15 cellular contexts compared by ENCODE assay signal in genomic region chr1:42680045-42680444, GRCh38. TPM values are rescaled to one million over a fixed set of nuclear protein-coding genes. Genes with fewer than 3 reads are reported as not detected.
A peak's percentile ranks its signal among the peaks of the same experiment; 100 is the strongest.
DNase-seq lines count a peak whose midpoint lies in the region; ATAC-seq, FAIRE-seq and TF ChIP-seq lines count a peak whose summit lies in the region.
"Had no signal": no experiment of that assay in that cellular context is flagged by ENCODE, and none has a peak within 500 bp of the region (broad histone marks: within the 10 kb centered on the region; RNA-seq: fewer than 3 reads in every experiment).

No MANE protein-coding gene starts in this region.

- H3K4me1 Mint-ChIP-seq in T-cell, result peaks cover 33 to 38% (median 37%) of the 10 kb centered on the region in 3 donors

- BruUV-seq in A673 (replicated peaks; lab: Mats Ljungman, UMichigan), result no TSS peak

- peak overlapping the region in 2 of 3 donors; percentile 97 to 98 for H3K4me3 Mint-ChIP-seq in T-cell

- no peaks in the 10 kb centered on the region for H3K27me3 Mint-ChIP-seq in T-cell

- no peak for ATAC-seq in DND-41 (ENCODE audit: insufficient read depth, low read depth)
- ATAC-seq in T-cell (replicated peaks in 1 of 4), result no peak
- no peak for ATAC-seq in HG03432 (IDR thresholded peaks at IDR 0.05; ENCODE audit: unreplicated experiment)
- ATAC-seq: left cardiac atrium, pancreas had no signal

- no peak overlapping the region for H3K9ac ChIP-seq in DND-41 (ENCODE audit: low read depth, low read length)
- H3K9ac ChIP-seq in keratinocyte (ENCODE audit: control insufficient read depth, extremely low read depth, insufficient read depth, low read length), result no peak overlapping the region

- no peak for TF ChIP-seq CTCF in A673 (conservative IDR thresholded peaks at IDR 0.05; ENCODE audit: low read depth, low read length)
- TF ChIP-seq CTCF in DND-41 (IDR thresholded peaks at IDR 0.05; ENCODE audit: borderline replicate concordance, extremely low read depth, low read length, poor library complexity, severe bottlenecking), result no peak
- no peak for TF ChIP-seq CTCF in keratinocyte (optimal IDR thresholded peaks at IDR 0.05 in 1 of 3, IDR thresholded peaks at IDR 0.05 in 1 of 3, conservative IDR thresholded peaks at IDR 0.05 in 1 of 3; ENCODE audit: extremely low read depth in 1 of 3, insufficient read depth in 2 of 3, low read length in 3 of 3)
- TF ChIP-seq CTCF in sigmoid colon (IDR thresholded peaks at IDR 0.05), result no peak

- H3K27ac Mint-ChIP-seq in T-cell, result peak overlapping the region; percentile 5 to 96

- H3K4me2 ChIP-seq in DND-41 (ENCODE audit: insufficient read depth, low read length) (peak overlapping the region; percentile 79), keratinocyte (ENCODE audit: control insufficient read depth, extremely low read depth, insufficient read depth, low read depth, low read length) (peak overlapping the region; percentile 89)

- no peak for TF ChIP-seq POLR2A in sigmoid colon (IDR thresholded peaks at IDR 0.05)

- H4K20me1 ChIP-seq in DND-41 (ENCODE audit: insufficient read depth, low read length) (peaks cover 22% of the 10 kb centered on the region), keratinocyte (ENCODE audit: control insufficient read depth, extremely low read depth, insufficient read depth, low read length) (peaks cover 13% of the 10 kb centered on the region)

- DNase-seq in A673 (ENCODE audit: low spot score) (no peak), DND-41 (no peak), T-cell (no peak), keratinocyte (ENCODE audit: low read depth, low spot score) (no peak), NCI-H748 (lab: John Stamatoyannopoulos, UW; ENCODE audit: unreplicated experiment) (no peak), GOT3 (lab: John Stamatoyannopoulos, UW) (no peak), sigmoid colon (no peak)
- DNase-seq: left cardiac atrium; NCI-H1105 treated with DMSO at 0.1 percent for 48 hours; NK-92 treated with Interleukin-12 subunit alpha and Interleukin-12 subunit beta, amount 100 ng/mL, for 24 hours; pancreas had no signal

- no peak for FAIRE-seq in keratinocyte (lab: Jason Lieb, UNC)
- FAIRE-seq: GM19239, pancreas, TTC549 had no signal

- H3K9me3 ChIP-seq in A673 (ENCODE audit: low read depth, low read length, poor library complexity, severe bottlenecking), result no peaks in the 10 kb centered on the region
- H3K9me3 ChIP-seq in DND-41 (ENCODE audit: insufficient read depth, low read length, severe bottlenecking), result no peaks in the 10 kb centered on the region
- no peaks in the 10 kb centered on the region for H3K9me3 ChIP-seq in keratinocyte (ENCODE audit: control insufficient read depth, low read depth, low read length)
- no peaks in the 10 kb centered on the region for H3K9me3 ChIP-seq in sigmoid colon
- H3K9me3 ChIP-seq: pancreas, thoracic aorta had no signal

- H3K27ac ChIP-seq in A673 (ENCODE audit: low read depth, low read length, poor library complexity, severe bottlenecking), result peak overlapping the region; percentile 6
- H3K27ac ChIP-seq in DND-41 (ENCODE audit: low read length), result no peak overlapping the region
- no peak overlapping the region for H3K27ac ChIP-seq in keratinocyte (ENCODE audit: control insufficient read depth, insufficient read depth, low read length)
- no peak overlapping the region for H3K27ac ChIP-seq in sigmoid colon
- H3K27ac ChIP-seq: pancreas, thoracic aorta had no signal

- H3K79me2 ChIP-seq in DND-41 (ENCODE audit: insufficient read depth, low read length) (peaks cover 43% of the 10 kb centered on the region), keratinocyte (ENCODE audit: control insufficient read depth, insufficient read depth, low read length) (peaks cover 37% of the 10 kb centered on the region)

- H3K4me1 ChIP-seq in A673 (ENCODE audit: insufficient read depth, low read length, poor library complexity, severe bottlenecking) (peaks cover 8% of the 10 kb centered on the region), DND-41 (ENCODE audit: insufficient read depth, low read length) (peaks cover 30% of the 10 kb centered on the region), keratinocyte (ENCODE audit: control insufficient read depth, extremely low read depth, insufficient read depth, low read length) (peaks cover 30% of the 10 kb centered on the region), sigmoid colon (peaks cover 0 to 35% (median 32%) of the 10 kb centered on the region in 4 donors)

- H3K36me3 Mint-ChIP-seq in T-cell, result peaks cover 26% of the 10 kb centered on the region

- 86 to 89% methylated on average over 2 of the region's 2 CpGs for WGBS in sigmoid colon, 2 donors

- TF ChIP-seq EP300 in sigmoid colon (IDR thresholded peaks at IDR 0.05), result no peak

- dilution Hi-C loops in keratinocyte (cut with MboI; ENCODE audit: extremely low pct_ligation_motif_present, low sequenced_read_pairs), result no loop called here

- H3K27me3 ChIP-seq in A673 (replicated peaks; ENCODE audit: insufficient read depth, low read depth, low read length, poor library complexity), result no peaks in the 10 kb centered on the region
- no peaks in the 10 kb centered on the region for H3K27me3 ChIP-seq in DND-41 (ENCODE audit: insufficient read depth, low read length, poor library complexity)
- H3K27me3 ChIP-seq in keratinocyte (ENCODE audit: control insufficient read depth, extremely low read depth, insufficient read depth, low read length), result no peaks in the 10 kb centered on the region
- no peaks in the 10 kb centered on the region for H3K27me3 ChIP-seq in sigmoid colon
- H3K27me3 ChIP-seq: pancreas had no signal

- intact Hi-C loops in A673 (cut with micrococcal nuclease; ENCODE audit: unreplicated experiment) (no loop called here), sigmoid colon (cut with DNase I) (loop anchor here (5.0 kb wide), 1 partner anchor 218 kb away; the partner anchor contains the start of gene CCDC30)

- POLR2A ChIA-PET in A673 (lab: Charles Lee; ENCODE audit: low non-redundant PET), result no interaction called here
- POLR2A ChIA-PET in T-cell (lab: Charles Lee), result interaction anchor here in 1 of 2 donors (1.0 kb wide), 1 partner anchor 18 kb away, joined by 4 read pairs; no protein-coding TSS in a partner anchor

- CTCF ChIA-PET in A673 (lab: Charles Lee) (no interaction called here), T-cell (lab: Charles Lee) (interaction anchor here in 1 of 2 donors (1.1 kb wide), 1 partner anchor 22 kb away, joined by 4 read pairs; the partner anchor contains the start of gene PPIH)

- H3K4me3 ChIP-seq in A673 (ENCODE audit: low read depth, low read length, poor library complexity, severe bottlenecking) (no peak overlapping the region), DND-41 (ENCODE audit: low read depth in 1 of 2, low read length in 2 of 2) (peak overlapping the region in 1 of 2 experiments; percentile 74; a peak in 1 of 4 replicates), keratinocyte (ENCODE audit: control insufficient read depth in 2 of 3, extremely low read depth in 1 of 3, insufficient read depth in 2 of 3, low read depth in 1 of 3, low read length in 3 of 3) (no peak overlapping the region), sigmoid colon (no peak overlapping the region)

- H3K36me3 ChIP-seq in A673 (ENCODE audit: insufficient read depth, low read length, poor library complexity, severe bottlenecking), result peaks cover 32% of the 10 kb centered on the region
- peaks cover 35% of the 10 kb centered on the region for H3K36me3 ChIP-seq in DND-41 (ENCODE audit: insufficient read depth, low read length)
- peaks cover 2 to 21% of the 10 kb centered on the region in 2 experiments for H3K36me3 ChIP-seq in keratinocyte (ENCODE audit: control insufficient read depth in 2 of 2, extremely low read depth in 1 of 2, insufficient read depth in 2 of 2, low read length in 2 of 2)
- peaks cover 0 to 13% (median 0%) of the 10 kb centered on the region in 4 donors for H3K36me3 ChIP-seq in sigmoid colon
- H3K36me3 ChIP-seq: pancreas had no signal

- no peaks in the 10 kb centered on the region for H3K9me3 Mint-ChIP-seq in T-cell

- H3K9me1 ChIP-seq in keratinocyte (ENCODE audit: control insufficient read depth, extremely low read depth, insufficient read depth, low read length), result no peaks in the 10 kb centered on the region

- H2AFZ ChIP-seq in DND-41 (ENCODE audit: low read depth, low read length) (no peak overlapping the region), keratinocyte (ENCODE audit: control insufficient read depth, low read length) (no peak overlapping the region)

RNA-seq across cellular contexts. Expression of gene YBX1, which starts 2.2 kb away (rescaled TPM):
- 1,480 and 1,576 TPM in 2 replicates for total RNA-seq in A673 (2021)
- 100 to 1,000 TPM; 274 to 340 (median 307) TPM for total RNA-seq in T-cell
- polyA plus RNA-seq in keratinocyte, result 630 to 1,162 TPM (median 1,066 TPM) in 3 replicates
- polyA plus RNA-seq in keratinocyte (2011; ENCODE audit: low read depth), result 243 TPM
- polyA plus RNA-seq in keratinocyte (2011; cell fraction: cytosol; rRNA removed), result 1,344 and 1,449 TPM in 2 replicates
- polyA plus RNA-seq in keratinocyte (2011; cell fraction: nucleus; rRNA removed), result 186 and 230 TPM in 2 replicates
- 463 and 1,137 TPM in 2 replicates for polyA plus RNA-seq in keratinocyte (2012; ENCODE audit: low replicate concordance)
- polyA minus RNA-seq in keratinocyte, result 244 to 426 TPM (median 260 TPM) in 3 replicates
- polyA minus RNA-seq in keratinocyte (2011; cell fraction: cytosol; rRNA and poly(A)+ RNA removed), result 513 TPM
- 37.6 and 63.8 TPM in 2 replicates for polyA minus RNA-seq in keratinocyte (2011; cell fraction: nucleus; rRNA and poly(A)+ RNA removed)
- total RNA-seq in sigmoid colon, result 100 to 1,000 TPM; 685 to 773 (median 728) TPM
- 100 to 1,000 TPM; 695 to 897 (median 801) TPM for polyA plus RNA-seq in sigmoid colon

RNA-seq across cellular contexts. Expression of gene PPIH, which starts 21.8 kb away (rescaled TPM):
- total RNA-seq in A673 (2021) (75.9 and 79.0 TPM in 2 replicates), T-cell (10 to 100 TPM; 37.4 to 43.1 (median 41.3) TPM), sigmoid colon (10 to 100 TPM; 19.7 to 32.9 (median 27.5) TPM)
- polyA plus RNA-seq in keratinocyte (54.0 to 94.1 TPM (median 63.4 TPM) in 3 replicates), sigmoid colon (10 to 100 TPM; 39.6 to 71.1 (median 45.5) TPM)
- polyA plus RNA-seq in keratinocyte (2011; ENCODE audit: low read depth), result 6.2 TPM
- 54.0 and 56.0 TPM in 2 replicates for polyA plus RNA-seq in keratinocyte (2011; cell fraction: cytosol; rRNA removed)
- polyA plus RNA-seq in keratinocyte (2011; cell fraction: nucleus; rRNA removed), result 33.4 and 47.3 TPM in 2 replicates
- polyA plus RNA-seq in keratinocyte (2012; ENCODE audit: low replicate concordance), result 26.0 and 50.4 TPM in 2 replicates
- polyA minus RNA-seq in keratinocyte, result 4.8 to 38.9 TPM (median 17.7 TPM) in 3 replicates
- 29.0 TPM for polyA minus RNA-seq in keratinocyte (2011; cell fraction: cytosol; rRNA and poly(A)+ RNA removed)
- polyA minus RNA-seq in keratinocyte (2011; cell fraction: nucleus; rRNA and poly(A)+ RNA removed), result 5.9 and 14.8 TPM in 2 replicates

RNA-seq across cellular contexts. Expression of gene CLDN19, which starts 60.0 kb away (rescaled TPM):
- total RNA-seq in A673 (2021) (not detected in 2 replicates), T-cell (under 1 TPM in 1 of 5 donors, not detected in 4; 0.18 TPM), sigmoid colon (not detected)
- polyA plus RNA-seq in keratinocyte (0.06 TPM in 1 of 3 replicates, not detected in the others), sigmoid colon (under 1 TPM in 1 of 3 donors, not detected in 2; 0.03 TPM)
- polyA plus RNA-seq in keratinocyte (2011; ENCODE audit: low read depth), result not detected
- polyA plus RNA-seq in keratinocyte (2011; cell fraction: cytosol; rRNA removed), result not detected in 2 replicates
- not detected in 2 replicates for polyA plus RNA-seq in keratinocyte (2011; cell fraction: nucleus; rRNA removed)
- polyA plus RNA-seq in keratinocyte (2012; ENCODE audit: low replicate concordance), result not detected in 2 replicates
- polyA minus RNA-seq in keratinocyte, result 0.07 TPM in 1 of 3 replicates, not detected in the others
- polyA minus RNA-seq in keratinocyte (2011; cell fraction: cytosol; rRNA and poly(A)+ RNA removed), result not detected
- polyA minus RNA-seq in keratinocyte (2011; cell fraction: nucleus; rRNA and poly(A)+ RNA removed), result 0.16 TPM in 1 of 2 replicates, not detected in the other
- total RNA-seq: left cardiac atrium, pancreas had no signal
